ENCODE assay signal across 1 cellular context in genomic region chr1:210830034-210831028, GRCh38.
TF ChIP-seq lines count a peak whose summit lies in the region.

No MANE protein-coding gene starts in this region.

TF ChIP-seq in HEK293, 187 proteins besides CTCF, POLR2A, EP300 and RAD21 (continued from another document):
- TF ChIP-seq ZNF76 (tag by site-specific recombination; IDR thresholded peaks at IDR 0.05; ENCODE audit: borderline replicate concordance, low read depth) (0 out of 2 replicates have a peak, but pooled peaks have one; percentile 36), ZNF221 (tag by site-specific recombination; IDR thresholded peaks at IDR 0.05; ENCODE audit: borderline replicate concordance) (no peak), ZNF280C (tag by site-specific recombination; IDR thresholded peaks at IDR 0.05) (no peak), ZFP69B (tag by site-specific recombination; IDR thresholded peaks at IDR 0.05) (no peak), ZNF114 (tag by site-specific recombination; IDR thresholded peaks at IDR 0.05) (no peak), ZNF426 (tag by site-specific recombination; IDR thresholded peaks at IDR 0.05) (no peak), ZNF302 (tag by site-specific recombination; IDR thresholded peaks at IDR 0.05; ENCODE audit: low read depth) (no peak), PRDM4 (tag by site-specific recombination; IDR thresholded peaks at IDR 0.05) (no peak), ZNF248 (tag by site-specific recombination; IDR thresholded peaks at IDR 0.05) (no peak), ZBTB26 (tag by site-specific recombination; optimal IDR thresholded peaks at IDR 0.05) (no peak), MEIS1 (CRISPR knock-in tag; IDR thresholded peaks at IDR 0.05; ENCODE audit: borderline replicate concordance) (no peak), ZNF174 (tag by site-specific recombination; IDR thresholded peaks at IDR 0.05) (no peak), AEBP2 (tag by site-specific recombination; IDR thresholded peaks at IDR 0.05; ENCODE audit: borderline replicate concordance) (no peak), SCRT2 (tag by site-specific recombination; IDR thresholded peaks at IDR 0.05) (no peak), ZNF223 (tag by site-specific recombination; IDR thresholded peaks at IDR 0.05) (no peak), REPIN1 (tag by site-specific recombination; IDR thresholded peaks at IDR 0.05; ENCODE audit: low read depth) (no peak), MYNN (tag by site-specific recombination; IDR thresholded peaks at IDR 0.05; ENCODE audit: borderline replicate concordance) (no peak), ZNF362 (tag by site-specific recombination; IDR thresholded peaks at IDR 0.05) (0 out of 2 replicates have a peak, but pooled peaks have one; percentile 18), ZNF585B (tag by site-specific recombination; IDR thresholded peaks at IDR 0.05) (no peak), PATZ1 (tag by site-specific recombination; IDR thresholded peaks at IDR 0.05) (no peak), ZNF10 (tag by site-specific recombination; IDR thresholded peaks at IDR 0.05) (peak; percentile 50; the same call in 1 of the 2 replicates), SETDB1 (IDR thresholded peaks at IDR 0.05; ENCODE audit: insufficient read length, low read length) (no peak), ZNF792 (tag by site-specific recombination; IDR thresholded peaks at IDR 0.05) (no peak), KLF17 (tag by site-specific recombination; IDR thresholded peaks at IDR 0.05) (no peak), SP2 (tag by site-specific recombination; IDR thresholded peaks at IDR 0.05) (no peak), BCL6B (tag by site-specific recombination; IDR thresholded peaks at IDR 0.05) (no peak), ZFHX2 (tag by site-specific recombination; conservative IDR thresholded peaks at IDR 0.05) (peak; percentile 76), ZNF157 (tag by site-specific recombination; IDR thresholded peaks at IDR 0.05) (no peak), ZNF555 (tag by site-specific recombination; conservative IDR thresholded peaks at IDR 0.05) (no peak), ZNF544 (tag by site-specific recombination; IDR thresholded peaks at IDR 0.05) (no peak), ZNF366 (tag by site-specific recombination; conservative IDR thresholded peaks at IDR 0.05) (peak; percentile 60; the same call in 1 of the 2 replicates), ZNF423 (tag by site-specific recombination; IDR thresholded peaks at IDR 0.05) (0 out of 2 replicates have a peak, but pooled peaks have one; percentile 43), KLF1 (tag by site-specific recombination; IDR thresholded peaks at IDR 0.05) (no peak), KLF10 (tag by site-specific recombination; IDR thresholded peaks at IDR 0.05) (peak; percentile 71; the same call in 1 of the 2 replicates), ZNF169 (tag by site-specific recombination; IDR thresholded peaks at IDR 0.05) (no peak), INSM2 (tag by site-specific recombination; IDR thresholded peaks at IDR 0.05) (no peak), ZNF140 (tag by site-specific recombination; IDR thresholded peaks at IDR 0.05) (no peak), HOXC10 (CRISPR knock-in tag; IDR thresholded peaks at IDR 0.05) (no peak), ZNF292 (tag by site-specific recombination; IDR thresholded peaks at IDR 0.05; ENCODE audit: borderline replicate concordance, low read depth) (no peak), HOXA7 (CRISPR knock-in tag; IDR thresholded peaks at IDR 0.05; ENCODE audit: borderline replicate concordance) (no peak), GLIS1 (tag by site-specific recombination; IDR thresholded peaks at IDR 0.05) (peak; percentile 86), ATF2 (tag by site-specific recombination; IDR thresholded peaks at IDR 0.05; ENCODE audit: low read depth) (peak; percentile 77), ZNF510 (tag by site-specific recombination; IDR thresholded peaks at IDR 0.05; ENCODE audit: insufficient replicate concordance) (peak; percentile 10), ZNF837 (tag by site-specific recombination; IDR thresholded peaks at IDR 0.05) (no peak), ZNF311 (tag by site-specific recombination; IDR thresholded peaks at IDR 0.05; ENCODE audit: borderline replicate concordance) (no peak), ZBTB48 (tag by site-specific recombination; IDR thresholded peaks at IDR 0.05) (peak; percentile 34; the same call in 1 of the 2 replicates), ZNF146 (tag by site-specific recombination; IDR thresholded peaks at IDR 0.05) (no peak), ZNF610 (tag by site-specific recombination; IDR thresholded peaks at IDR 0.05; ENCODE audit: borderline replicate concordance) (no peak), ZSCAN23 (tag by site-specific recombination; IDR thresholded peaks at IDR 0.05) (no peak)
